8 cellular contexts compared by ENCODE assay signal in genomic region chrX:110086916-110087484, GRCh38.
DNase-seq lines count a peak whose midpoint lies in the region; ATAC-seq, FAIRE-seq and TF ChIP-seq lines count a peak whose summit lies in the region.

No MANE protein-coding gene starts in this region.

- no peaks in the 10 kb centered on the region for H3K9me3 ChIP-seq in K562 (replicated peaks; ENCODE audit: control insufficient read depth, insufficient read depth, low read depth, low read length)
- no peaks in the 10 kb centered on the region for H3K9me3 ChIP-seq in tibial nerve

- no peaks in the 10 kb centered on the region for H3K9me1 ChIP-seq in K562 (ENCODE audit: control insufficient read depth, insufficient read depth, low read length)

- peak; percentile 86 for FAIRE-seq in K562 (lab: Jason Lieb, UNC)

- in situ Hi-C loops in K562 (cut with MboI): no loop called here

- no TSS peak for BruUV-seq in K562 (replicated peaks; lab: Mats Ljungman, UMichigan)

- peak overlapping the region; percentile 76 for H3K27ac ChIP-seq in K562 (ENCODE audit: extremely low read depth, low read depth, low read length)
- H3K27ac ChIP-seq in tibial nerve: no peak overlapping the region

- H4K20me1 ChIP-seq in K562 (replicated peaks; ENCODE audit: control insufficient read depth, insufficient read depth, low read length): peaks cover 12% of the 10 kb centered on the region

- H3K4me1 ChIP-seq in K562 (replicated peaks in 1 of 2; ENCODE audit: control insufficient read depth in 2 of 2, insufficient read depth in 2 of 2, low read length in 2 of 2): peaks cover 10 to 23% of the 10 kb centered on the region in 2 experiments; a peak in 4 of 5 replicates
- peaks cover 0 to under 1% (median 0%) of the 10 kb centered on the region in 4 donors for H3K4me1 ChIP-seq in tibial nerve

- CTCF ChIA-PET in K562 (lab: Yijun Ruan, JAX; ENCODE audit: low intra/inter-chr PET ratio): no interaction called here

- H3K27me3 ChIP-seq in K562 (ENCODE audit: control insufficient read depth in 2 of 2, insufficient read depth in 2 of 2, low read length in 2 of 2): no peaks in the 10 kb centered on the region
- no peaks in the 10 kb centered on the region for H3K27me3 ChIP-seq in tibial nerve

- H3K4me3 ChIP-seq in K562 (no peak overlapping the region), tibial nerve (no peak overlapping the region)

- TF ChIP-seq EP300 in K562 (IDR thresholded peaks at IDR 0.05; ENCODE audit: low read length) (peak; percentile 5; the same call in 1 of the 2 replicates), tibial nerve (IDR thresholded peaks at IDR 0.05) (no peak)

- POLR2A ChIA-PET in K562 (lab: Yijun Ruan, JAX): interaction anchor here (0.6 to 0.9 kb wide), 4 partner anchors 9 to 391 kb away, joined by 3 to 4 read pairs (median 3); no protein-coding TSS in a partner anchor

- ATAC-seq in K562 (peak; percentile 93), omental fat pad (ENCODE audit: low FRiP score) (peak; percentile 87), GM19455 (IDR thresholded peaks at IDR 0.05; ENCODE audit: unreplicated experiment) (no peak)

- intact Hi-C loops in K562 (cut with micrococcal nuclease): no loop called here

- peaks cover 33% of the 10 kb centered on the region for H3K79me2 ChIP-seq in K562 (ENCODE audit: control insufficient read depth, insufficient read depth, low read length)

- 0% methylated on average over 2 of the region's 2 CpGs for WGBS in K562 (ENCODE audit: insufficient coverage, low coverage, missing lambda C conversion rate)
- 83 to 100% methylated on average over 2 of the region's 2 CpGs for WGBS in tibial nerve, 2 donors

- peak overlapping the region; percentile 2 to 26; a peak in 2 of 4 replicates for H3K9ac ChIP-seq in K562 (ENCODE audit: insufficient read depth in 1 of 2, low read depth in 2 of 2, low read length in 2 of 2)

- TF ChIP-seq CTCF in K562 (IDR thresholded peaks at IDR 0.05 in 2 of 3, conservative IDR thresholded peaks at IDR 0.05 in 1 of 3; ENCODE audit: insufficient read depth in 2 of 3, low read depth in 1 of 3, low read length in 3 of 3): no peak
- TF ChIP-seq CTCF in omental fat pad (IDR thresholded peaks at IDR 0.05): no peak
- TF ChIP-seq CTCF in tibial nerve (IDR thresholded peaks at IDR 0.05): no peak

- H2AFZ ChIP-seq in K562 (ENCODE audit: low read depth, low read length): no peak overlapping the region

- no peak for TF ChIP-seq RAD21 in K562 (CRISPR knock-in tag; conservative IDR thresholded peaks at IDR 0.05 in 1 of 2, IDR thresholded peaks at IDR 0.05 in 1 of 2)

- H3K36me3 ChIP-seq in K562 (ENCODE audit: control insufficient read depth, insufficient read depth, low read length): no peaks in the 10 kb centered on the region; the same call in 2 of the 3 replicates
- H3K36me3 ChIP-seq in tibial nerve: no peaks in the 10 kb centered on the region

- DNase-seq in GF-D8 (lab: John Stamatoyannopoulos, UW): peak; percentile 40
- peak; percentile 52 for DNase-seq in HT-29 (ENCODE audit: low spot score)
- peak; percentile 16 to 58 (median 38) for DNase-seq in K562 (ENCODE audit: extremely low read depth in 1 of 4, low spot score in 3 of 4)
- DNase-seq in omental fat pad (ENCODE audit: low spot score): no peak
- no peak for DNase-seq in tibial nerve (ENCODE audit: low spot score in 2 of 2)
- no peak for DNase-seq in ureter (ENCODE audit: low spot score)
- no peak for DNase-seq in activated effector memory CD4-positive, alpha-beta T cell treated with anti-CD3 and anti-CD28 coated beads, Interleukin-2, amount 50 U/mL, for 16 hours

- TF ChIP-seq POLR2A in K562 (conservative IDR thresholded peaks at IDR 0.05) (no peak), tibial nerve (IDR thresholded peaks at IDR 0.05) (no peak)

- H3K4me2 ChIP-seq in K562 (ENCODE audit: insufficient read depth, low read length): peak overlapping the region; percentile 39; the same call in 1 of the 2 replicates

TF ChIP-seq in K562, 482 proteins besides CTCF, POLR2A, EP300 and RAD21 (continues in another document):
- TF ChIP-seq NCOA4 (IDR thresholded peaks at IDR 0.05; ENCODE audit: partially characterized antibody) (no peak), DPF2 (IDR thresholded peaks at IDR 0.05) (peak; percentile 68), ZNF766 (CRISPR knock-in tag; conservative IDR thresholded peaks at IDR 0.05) (peak; percentile 30; the same call in 1 of the 2 replicates), GATAD2A (IDR thresholded peaks at IDR 0.05) (no peak), ARID1B (IDR thresholded peaks at IDR 0.05) (peak; percentile 74), FOSL1 (tag; conservative IDR thresholded peaks at IDR 0.05) (peak; percentile 90), BHLHE40 (IDR thresholded peaks at IDR 0.05; ENCODE audit: low read length) (peak; percentile 23; the same call in 1 of the 2 replicates), POLR2AphosphoS5 (IDR thresholded peaks at IDR 0.05; ENCODE audit: control insufficient read depth, insufficient read depth, low read depth, low read length) (0 out of 2 replicates have a peak, but pooled peaks have one; percentile 17), TEAD4 (IDR thresholded peaks at IDR 0.05; ENCODE audit: low read length) (peak; percentile 64), TEAD4 (CRISPR knock-in tag; IDR thresholded peaks at IDR 0.05; ENCODE audit: borderline replicate concordance) (no peak), HMBOX1 (IDR thresholded peaks at IDR 0.05) (peak; percentile 98), JUN (IDR thresholded peaks at IDR 0.05; ENCODE audit: borderline replicate concordance, low read depth, low read length) (peak; percentile 38; the same call in 1 of the 2 replicates), JUN (CRISPR knock-in tag; IDR thresholded peaks at IDR 0.05; ENCODE audit: borderline replicate concordance) (no peak), MTF1 (CRISPR knock-in tag; IDR thresholded peaks at IDR 0.05; ENCODE audit: borderline replicate concordance) (no peak), SMARCE1 (IDR thresholded peaks at IDR 0.05) (peak; percentile 53), CBFA2T2 (conservative IDR thresholded peaks at IDR 0.05) (0 out of 2 replicates have a peak, but pooled peaks have one; percentile 36), THRA (IDR thresholded peaks at IDR 0.05) (no peak), ATF3 (IDR thresholded peaks at IDR 0.05) (peak; percentile 65; the same call in 1 of the 2 replicates), ATF3 (CRISPR knock-in tag; conservative IDR thresholded peaks at IDR 0.05) (no peak), CBFA2T3 (IDR thresholded peaks at IDR 0.05) (peak; percentile 63), TCF3 (CRISPR knock-in tag; IDR thresholded peaks at IDR 0.05) (peak; percentile 65), TAL1 (IDR thresholded peaks at IDR 0.05) (peak; percentile 26; the same call in 1 of the 2 replicates), CEBPB (tag; IDR thresholded peaks at IDR 0.05) (peak; percentile 93), FOXA3 (CRISPR knock-in tag; conservative IDR thresholded peaks at IDR 0.05 in 1 of 2, IDR thresholded peaks at IDR 0.05 in 1 of 2) (0 out of 4 replicates have a peak, but pooled peaks of 1 of the 2 experiments have one; percentile 40), JUND (IDR thresholded peaks at IDR 0.05; ENCODE audit: borderline replicate concordance, low read depth, low read length) (peak; percentile 58; the same call in 1 of the 2 replicates), JUND (tag; IDR thresholded peaks at IDR 0.05; ENCODE audit: borderline replicate concordance, low read depth, low read length) (0 out of 3 replicates have a peak, but pooled peaks have one; percentile 19), GATAD2B (IDR thresholded peaks at IDR 0.05; ENCODE audit: borderline replicate concordance) (no peak)
- TF ChIP-seq, protein P1, sequence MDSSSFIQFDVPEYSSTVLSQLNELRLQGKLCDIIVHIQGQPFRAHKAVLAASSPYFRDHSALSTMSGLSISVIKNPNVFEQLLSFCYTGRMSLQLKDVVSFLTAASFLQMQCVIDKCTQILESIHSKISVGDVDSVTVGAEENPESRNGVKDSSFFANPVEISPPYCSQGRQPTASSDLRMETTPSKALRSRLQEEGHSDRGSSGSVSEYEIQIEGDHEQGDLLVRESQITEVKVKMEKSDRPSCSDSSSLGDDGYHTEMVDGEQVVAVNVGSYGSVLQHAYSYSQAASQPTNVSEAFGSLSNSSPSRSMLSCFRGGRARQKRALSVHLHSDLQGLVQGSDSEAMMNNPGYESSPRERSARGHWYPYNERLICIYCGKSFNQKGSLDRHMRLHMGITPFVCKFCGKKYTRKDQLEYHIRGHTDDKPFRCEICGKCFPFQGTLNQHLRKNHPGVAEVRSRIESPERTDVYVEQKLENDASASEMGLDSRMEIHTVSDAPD (CRISPR knock-in tag; IDR thresholded peaks at IDR 0.05): no peak

Comparison
In these comparisons a context has a peak if more than half of its experiments do, and no peak if none do; other contexts are left out.
1. DNase-seq: peak in GF-D8 (single experiment), HT-29 (single experiment) and K562 (4 of 4); none in omental fat pad (single experiment), tibial nerve (0 of 2), ureter (single experiment) and activated effector memory CD4-positive, alpha-beta T cell treated with anti-CD3 and anti-CD28 coated beads, Interleukin-2, amount 50 U/mL, for 16 hours (single experiment).